Comparison of ENCODE assay signal across 1 cellular context in the genomic region with DNA sequence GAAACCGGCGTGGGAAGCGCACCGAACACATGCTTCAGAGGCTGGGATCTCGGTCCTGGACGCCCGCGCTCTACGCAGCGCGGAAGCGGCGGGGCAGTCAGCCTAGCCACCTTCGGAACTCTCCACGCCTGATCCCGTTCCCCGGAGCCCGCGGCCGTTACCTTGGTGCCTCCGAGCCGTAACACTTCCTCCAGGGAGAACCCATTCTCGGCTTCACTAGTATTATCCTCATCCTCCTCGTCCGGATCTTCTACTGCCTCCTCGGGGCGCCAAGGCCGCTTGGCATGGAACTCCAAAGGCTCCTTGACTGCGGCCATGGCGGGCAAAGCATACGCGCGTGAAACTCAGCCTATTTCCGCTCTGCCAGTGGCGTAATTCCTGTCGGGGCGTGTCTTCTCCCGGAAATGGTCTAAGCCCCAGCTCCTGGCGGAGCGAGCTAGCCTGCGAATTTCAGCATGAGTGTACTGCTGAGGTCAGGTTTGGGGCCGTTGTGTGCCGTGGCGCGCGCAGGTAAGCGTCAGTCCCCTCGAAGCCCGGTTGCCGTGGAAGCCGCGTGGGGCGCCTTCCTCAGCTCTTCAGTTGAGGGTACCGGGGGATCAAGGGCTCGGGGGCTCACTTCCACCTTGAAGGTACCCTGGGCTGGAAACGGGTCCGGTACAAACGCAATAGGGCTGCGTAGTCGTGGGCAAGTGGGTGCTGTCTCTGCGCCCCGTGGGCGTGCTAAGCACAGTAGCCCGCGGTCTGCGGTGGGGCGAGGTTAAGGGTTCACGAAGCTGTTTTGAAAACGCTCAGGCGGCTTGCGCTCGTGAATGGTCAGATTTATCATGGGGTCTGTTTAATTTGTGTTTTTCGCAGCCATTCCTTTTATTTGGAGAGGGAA.
TF ChIP-seq lines count a peak whose summit lies in the region.

CEBPZ (minus strand) TSS at position 346 of the 880 bp plus-strand sequence; CDS start at position 317, 29 bp downstream.
A gene with protein sequence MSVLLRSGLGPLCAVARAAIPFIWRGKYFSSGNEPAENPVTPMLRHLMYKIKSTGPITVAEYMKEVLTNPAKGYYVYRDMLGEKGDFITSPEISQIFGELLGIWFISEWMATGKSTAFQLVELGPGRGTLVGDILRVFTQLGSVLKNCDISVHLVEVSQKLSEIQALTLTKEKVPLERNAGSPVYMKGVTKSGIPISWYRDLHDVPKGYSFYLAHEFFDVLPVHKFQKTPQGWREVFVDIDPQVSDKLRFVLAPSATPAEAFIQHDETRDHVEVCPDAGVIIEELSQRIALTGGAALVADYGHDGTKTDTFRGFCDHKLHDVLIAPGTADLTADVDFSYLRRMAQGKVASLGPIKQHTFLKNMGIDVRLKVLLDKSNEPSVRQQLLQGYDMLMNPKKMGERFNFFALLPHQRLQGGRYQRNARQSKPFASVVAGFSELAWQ (plus strand): TSS at position 408 of the 880 bp plus-strand sequence. CDS start 48 bp downstream, at position 456.

TF ChIP-seq in liver, 16 proteins besides CTCF, POLR2A, EP300 and RAD21 (continued from another document):
- TF ChIP-seq, protein P1, sequence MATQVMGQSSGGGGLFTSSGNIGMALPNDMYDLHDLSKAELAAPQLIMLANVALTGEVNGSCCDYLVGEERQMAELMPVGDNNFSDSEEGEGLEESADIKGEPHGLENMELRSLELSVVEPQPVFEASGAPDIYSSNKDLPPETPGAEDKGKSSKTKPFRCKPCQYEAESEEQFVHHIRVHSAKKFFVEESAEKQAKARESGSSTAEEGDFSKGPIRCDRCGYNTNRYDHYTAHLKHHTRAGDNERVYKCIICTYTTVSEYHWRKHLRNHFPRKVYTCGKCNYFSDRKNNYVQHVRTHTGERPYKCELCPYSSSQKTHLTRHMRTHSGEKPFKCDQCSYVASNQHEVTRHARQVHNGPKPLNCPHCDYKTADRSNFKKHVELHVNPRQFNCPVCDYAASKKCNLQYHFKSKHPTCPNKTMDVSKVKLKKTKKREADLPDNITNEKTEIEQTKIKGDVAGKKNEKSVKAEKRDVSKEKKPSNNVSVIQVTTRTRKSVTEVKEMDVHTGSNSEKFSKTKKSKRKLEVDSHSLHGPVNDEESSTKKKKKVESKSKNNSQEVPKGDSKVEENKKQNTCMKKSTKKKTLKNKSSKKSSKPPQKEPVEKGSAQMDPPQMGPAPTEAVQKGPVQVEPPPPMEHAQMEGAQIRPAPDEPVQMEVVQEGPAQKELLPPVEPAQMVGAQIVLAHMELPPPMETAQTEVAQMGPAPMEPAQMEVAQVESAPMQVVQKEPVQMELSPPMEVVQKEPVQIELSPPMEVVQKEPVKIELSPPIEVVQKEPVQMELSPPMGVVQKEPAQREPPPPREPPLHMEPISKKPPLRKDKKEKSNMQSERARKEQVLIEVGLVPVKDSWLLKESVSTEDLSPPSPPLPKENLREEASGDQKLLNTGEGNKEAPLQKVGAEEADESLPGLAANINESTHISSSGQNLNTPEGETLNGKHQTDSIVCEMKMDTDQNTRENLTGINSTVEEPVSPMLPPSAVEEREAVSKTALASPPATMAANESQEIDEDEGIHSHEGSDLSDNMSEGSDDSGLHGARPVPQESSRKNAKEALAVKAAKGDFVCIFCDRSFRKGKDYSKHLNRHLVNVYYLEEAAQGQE (IDR thresholded peaks at IDR 0.05): peak; percentile 73
- peak in 1 of 2 donors; percentile 35 for TF ChIP-seq JUND (IDR thresholded peaks at IDR 0.05)
- TF ChIP-seq TAF1 (conservative IDR thresholded peaks at IDR 0.05): peak; percentile 74
- peak in 1 of 2 donors; percentile 55 for TF ChIP-seq RXRA (IDR thresholded peaks at IDR 0.05)
- peak; percentile 27 for TF ChIP-seq NR2F2 (IDR thresholded peaks at IDR 0.05)
- peak; percentile 44 for TF ChIP-seq SP1 (IDR thresholded peaks at IDR 0.05)
- peak; percentile 98 for TF ChIP-seq YY1 (IDR thresholded peaks at IDR 0.05)
